In genomic region chr7:43535810-43536585, GRCh38 we compare ENCODE assay signal across 13 cellular contexts. TPM values are rescaled to one million over a fixed set of nuclear protein-coding genes. Genes with fewer than 3 reads are reported as not detected.
DNase-seq lines count a peak whose midpoint lies in the region; ATAC-seq, FAIRE-seq and TF ChIP-seq lines count a peak whose summit lies in the region.
"Had no signal": no experiment of that assay in that cellular context is flagged by ENCODE, and none has a peak within 500 bp of the region (broad histone marks: within the 10 kb centered on the region; RNA-seq: fewer than 3 reads in every experiment).

No MANE protein-coding gene starts in this region.

- H3K36me3 ChIP-seq in PC-3 (ENCODE audit: low read depth, low read length): no peaks in the 10 kb centered on the region
- H3K36me3 ChIP-seq in HepG2 (replicated peaks in 1 of 2; ENCODE audit: control insufficient read depth in 1 of 2, insufficient read depth in 2 of 2, low read length in 2 of 2): no peaks in the 10 kb centered on the region
- H3K36me3 ChIP-seq: WERI-Rb-1 had no signal

- peak overlapping the region; percentile 95 for H3K27ac Mint-ChIP-seq in osteocyte (ENCODE audit: unreplicated experiment)

- H3K4me2 ChIP-seq in PC-3 (ENCODE audit: low read length) (peak overlapping the region; percentile 1; the same call in 1 of the 2 replicates), HepG2 (ENCODE audit: low read depth, low read length) (no peak overlapping the region)

- H3K9ac ChIP-seq in PC-3 (ENCODE audit: low read length) (no peak overlapping the region), HepG2 (ENCODE audit: insufficient read depth, low read depth, low read length) (no peak overlapping the region)

- peaks cover under 1% of the 10 kb centered on the region for H3K27me3 Mint-ChIP-seq in osteocyte (ENCODE audit: unreplicated experiment)

- CTCF ChIA-PET in PC-3 (lab: Charles Lee) (no interaction called here), HepG2 (lab: Yijun Ruan, JAX; ENCODE audit: low intra/inter-chr PET ratio, low total read pairs) (no interaction called here)

- TF ChIP-seq EP300 in HepG2 (IDR thresholded peaks at IDR 0.05; ENCODE audit: low read depth in 2 of 2, low read length in 2 of 2) (no peak), HepG2 (CRISPR knock-in tag; IDR thresholded peaks at IDR 0.05; ENCODE audit: borderline replicate concordance) (no peak)

- no peak for TF ChIP-seq CTCF in PC-3 (conservative IDR thresholded peaks at IDR 0.05; ENCODE audit: low read depth, low read length)
- TF ChIP-seq CTCF in osteocyte (IDR thresholded peaks at IDR 0.05): no peak
- TF ChIP-seq CTCF in HepG2 (CRISPR knock-in tag; IDR thresholded peaks at IDR 0.05): no peak

- no peaks in the 10 kb centered on the region for H3K36me3 Mint-ChIP-seq in osteocyte (ENCODE audit: unreplicated experiment)

- no peaks in the 10 kb centered on the region for H3K9me3 ChIP-seq in PC-3 (ENCODE audit: low read length)
- H3K9me3 ChIP-seq in HepG2 (ENCODE audit: low read length): no peaks in the 10 kb centered on the region

- H3K4me3 Mint-ChIP-seq in osteocyte (ENCODE audit: unreplicated experiment): peak overlapping the region; percentile 7

- H2AFZ ChIP-seq in PC-3 (ENCODE audit: low read length) (no peak overlapping the region), HepG2 (ENCODE audit: low read length) (no peak overlapping the region)

- H3K4me1 ChIP-seq in PC-3 (ENCODE audit: insufficient read depth, low read length) (peaks cover 13% of the 10 kb centered on the region), HepG2 (ENCODE audit: insufficient read depth, low read length) (peaks cover 6% of the 10 kb centered on the region)

- no peaks in the 10 kb centered on the region for H3F3A ChIP-seq in PC-3 (ENCODE audit: low read length, unreplicated experiment)

- WGBS in HepG2 (ENCODE audit: low lambda C conversion rate): 60% methylated on average over 3 of the region's 6 CpGs

- no TSS peak for BruUV-seq in PC-3 (replicated peaks; lab: Mats Ljungman, UMichigan)
- no TSS peak for BruUV-seq in HepG2 (replicated peaks; lab: Mats Ljungman, UMichigan)

- H3K27me3 ChIP-seq in PC-3 (ENCODE audit: low read length) (no peaks in the 10 kb centered on the region), HepG2 (ENCODE audit: control insufficient read depth in 1 of 2, insufficient read depth in 2 of 2, low read length in 2 of 2) (peaks cover 0 to 13% of the 10 kb centered on the region in 2 experiments; a peak in 3 of 5 replicates)

- 0 out of 2 replicates have a peak, but pooled peaks have one; percentile 29 for ATAC-seq in PC-3
- ATAC-seq in HepG2: no peak

- TF ChIP-seq RAD21 in HepG2 (CRISPR knock-in tag; IDR thresholded peaks at IDR 0.05): no peak

- in situ Hi-C loops in HepG2 (cut with HindIII; ENCODE audit: extremely low pct_ligation_motif_present, low pct_unique_long_range_greater_than_20kb): no loop called here

- intact Hi-C loops in PC-3 (cut with micrococcal nuclease): no loop called here
- intact Hi-C loops in HepG2 (cut with micrococcal nuclease; ENCODE audit: unreplicated experiment): no loop called here

- H3K4me3 ChIP-seq in PC-3 (ENCODE audit: low read length): no peak overlapping the region
- H3K4me3 ChIP-seq in HepG2 (replicated peaks in 1 of 3; ENCODE audit: insufficient read depth in 1 of 3, low read depth in 2 of 3, low read length in 3 of 3): no peak overlapping the region

- POLR2A ChIA-PET in PC-3 (lab: Charles Lee; ENCODE audit: unreplicated experiment): no interaction called here
- POLR2A ChIA-PET in HepG2 (lab: Yijun Ruan, JAX): no interaction called here

- peak; percentile 87 for DNase-seq in Daoy (ENCODE audit: low read depth)
- DNase-seq in PC-3: peak; percentile 57
- DNase-seq in epidermal melanocyte (ENCODE audit: insufficient read length, low spot score): peak; percentile 52
- DNase-seq in osteocyte (ENCODE audit: extremely low spot score, unreplicated experiment): no peak
- no peak for DNase-seq in stimulated activated naive CD4-positive, alpha-beta T cell treated with Interleukin-2 at 50 U/mL for 16 hours (lab: John Stamatoyannopoulos, UW)
- no peak for DNase-seq in activated CD4-positive, alpha-beta T cell treated with anti-CD3 and anti-CD28 coated beads, Interleukin-2, amount 50 U/mL, for 4 hours
- DNase-seq in effector CD8-positive, alpha-beta T cell (lab: John Stamatoyannopoulos, UW): no peak
- DNase-seq in HepG2 (ENCODE audit: low spot score): no peak
- DNase-seq: Calu3; dermis blood vessel endothelial cell; stimulated activated CD4-positive, alpha-beta T cell treated with anti-CD3 and anti-CD28 coated beads, Interleukin-2, amount 100 ng/mL, for 24 hours; WERI-Rb-1 had no signal

- no peaks in the 10 kb centered on the region for H3K79me2 ChIP-seq in PC-3 (ENCODE audit: low read length)
- no peaks in the 10 kb centered on the region for H3K79me2 ChIP-seq in HepG2 (ENCODE audit: insufficient read depth, low read length)

- H3K27ac ChIP-seq in PC-3 (ENCODE audit: low read length): no peak overlapping the region
- H3K27ac ChIP-seq in HepG2 (ENCODE audit: extremely low read length, insufficient read depth, low read length): no peak overlapping the region
- H3K27ac ChIP-seq: WERI-Rb-1 had no signal

- H3K9me3 Mint-ChIP-seq in osteocyte (ENCODE audit: unreplicated experiment): no peaks in the 10 kb centered on the region
- H3K9me3 Mint-ChIP-seq: nephron had no signal

- peaks cover 56% of the 10 kb centered on the region for H3K4me1 Mint-ChIP-seq in osteocyte (ENCODE audit: unreplicated experiment)

- H3K9me2 ChIP-seq in PC-3 (replicated peaks; ENCODE audit: low read length): no peaks in the 10 kb centered on the region

- FAIRE-seq in HepG2 (lab: Jason Lieb, UNC): no peak

- no peak for TF ChIP-seq POLR2A in HepG2 (IDR thresholded peaks at IDR 0.05; ENCODE audit: insufficient read depth in 1 of 2, low read depth in 2 of 2, low read length in 2 of 2)

- H4K20me1 ChIP-seq in PC-3 (ENCODE audit: low read length) (no peaks in the 10 kb centered on the region), HepG2 (ENCODE audit: insufficient read depth, low read length) (no peaks in the 10 kb centered on the region)

TF ChIP-seq in HepG2, 621 proteins besides CTCF, POLR2A, EP300 and RAD21 (continues in another document):
- TF ChIP-seq GABPA (IDR thresholded peaks at IDR 0.05; ENCODE audit: low read depth, low read length) (no peak), GABPA (CRISPR knock-in tag; IDR thresholded peaks at IDR 0.05; ENCODE audit: low read depth) (no peak), ZNF496 (CRISPR knock-in tag; IDR thresholded peaks at IDR 0.05; ENCODE audit: insufficient replicate concordance) (no peak), ARNT (IDR thresholded peaks at IDR 0.05) (no peak), ZNF280B (CRISPR knock-in tag; IDR thresholded peaks at IDR 0.05; ENCODE audit: borderline replicate concordance) (no peak), CC2D1A (CRISPR knock-in tag; IDR thresholded peaks at IDR 0.05) (no peak), RAD51 (IDR thresholded peaks at IDR 0.05; ENCODE audit: borderline replicate concordance) (no peak), CBFB (CRISPR knock-in tag; IDR thresholded peaks at IDR 0.05) (no peak)
- TF ChIP-seq, protein P1, sequence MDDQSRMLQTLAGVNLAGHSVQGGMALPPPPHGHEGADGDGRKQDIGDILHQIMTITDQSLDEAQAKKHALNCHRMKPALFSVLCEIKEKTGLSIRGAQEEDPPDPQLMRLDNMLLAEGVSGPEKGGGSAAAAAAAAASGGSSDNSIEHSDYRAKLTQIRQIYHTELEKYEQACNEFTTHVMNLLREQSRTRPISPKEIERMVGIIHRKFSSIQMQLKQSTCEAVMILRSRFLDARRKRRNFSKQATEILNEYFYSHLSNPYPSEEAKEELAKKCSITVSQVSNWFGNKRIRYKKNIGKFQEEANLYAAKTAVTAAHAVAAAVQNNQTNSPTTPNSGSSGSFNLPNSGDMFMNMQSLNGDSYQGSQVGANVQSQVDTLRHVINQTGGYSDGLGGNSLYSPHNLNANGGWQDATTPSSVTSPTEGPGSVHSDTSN (CRISPR knock-in tag; IDR thresholded peaks at IDR 0.05; ENCODE audit: borderline replicate concordance): no peak

RNA-seq across cellular contexts. Expression of gene STK17A, which starts 46.9 kb away (rescaled TPM):
- total RNA-seq in Daoy (2014; rRNA removed; shearing (Covaris generic)): 153 and 156 TPM in 2 replicates
- 75.4 and 82.5 TPM in 2 replicates for total RNA-seq in PC-3 (2014; rRNA removed)
- 12.6 and 13.0 TPM in 2 replicates for total RNA-seq in osteocyte
- 24.3 and 30.2 TPM in 2 replicates for total RNA-seq in HepG2 (2016; rRNA removed; fragmentation: Illumina TruSeq; extraction: Trizol)
- 5.3 and 5.9 TPM in 2 replicates for total RNA-seq in HepG2 (2016; cell fraction: cytosol; rRNA removed; fragmentation: Illumina TruSeq; extraction: Trizol; ENCODE audit: low read depth)
- 24.1 and 28.2 TPM in 2 replicates for total RNA-seq in HepG2 (2016; cell fraction: insoluble cytoplasmic fraction; rRNA removed; fragmentation: Illumina TruSeq; extraction: Trizol)
- 10.8 and 11.7 TPM in 2 replicates for total RNA-seq in HepG2 (2016; cell fraction: membrane; rRNA removed; fragmentation: Illumina TruSeq; extraction: Trizol)
- total RNA-seq in HepG2 (2016; cell fraction: nucleus; rRNA removed; fragmentation: Illumina TruSeq; extraction: Trizol): 13.0 and 16.0 TPM in 2 replicates
- 16.3 and 18.6 TPM in 2 replicates for polyA plus RNA-seq in HepG2 (2011; rRNA removed)
- polyA plus RNA-seq in HepG2 (2011; cell fraction: cytosol; rRNA removed): 8.2 and 13.1 TPM in 2 replicates
- 9.5 and 12.7 TPM in 2 replicates for polyA plus RNA-seq in HepG2 (2011; cell fraction: nucleus; rRNA removed)
- 44.1 and 47.2 TPM in 2 replicates for polyA plus RNA-seq in HepG2 (2012)
- 3.7 and 4.1 TPM in 2 replicates for polyA plus RNA-seq in HepG2 (2016; cell fraction: cytosol; fragmentation: Illumina TruSeq; extraction: Trizol; ENCODE audit: low read depth)
- 20.8 and 22.2 TPM in 2 replicates for polyA plus RNA-seq in HepG2 (2016; cell fraction: insoluble cytoplasmic fraction; fragmentation: Illumina TruSeq; extraction: Trizol; ENCODE audit: low read depth)
- polyA plus RNA-seq in HepG2 (2016; cell fraction: membrane; fragmentation: Illumina TruSeq; extraction: Trizol; ENCODE audit: low read depth): 5.4 and 6.7 TPM in 2 replicates
- 17.1 and 19.2 TPM in 2 replicates for polyA plus RNA-seq in HepG2 (2016; cell fraction: nucleus; fragmentation: Illumina TruSeq; extraction: Trizol; ENCODE audit: insufficient read depth, low read depth)
- 6.8 and 7.3 TPM in 2 replicates for polyA minus RNA-seq in HepG2 (2011; rRNA and poly(A)+ RNA removed; ENCODE audit: low replicate concordance)
- polyA minus RNA-seq in HepG2 (2011; cell fraction: cytosol; rRNA and poly(A)+ RNA removed): 15.5 and 20.7 TPM in 2 replicates
- 32.6 and 33.4 TPM in 2 replicates for polyA minus RNA-seq in HepG2 (2011; cell fraction: nucleus; rRNA and poly(A)+ RNA removed)

Comparison
In these comparisons a context has a peak if more than half of its experiments do, and no peak if none do; other contexts are left out.
1. DNase-seq: peak in Daoy (single experiment), PC-3 (single experiment) and epidermal melanocyte (single experiment); none in osteocyte (single experiment), stimulated activated naive CD4-positive, alpha-beta T cell treated with Interleukin-2 at 50 U/mL for 16 hours (single experiment), activated CD4-positive, alpha-beta T cell treated with anti-CD3 and anti-CD28 coated beads, Interleukin-2, amount 50 U/mL, for 4 hours (0 of 2), effector CD8-positive, alpha-beta T cell (single experiment) and HepG2 (single experiment).